Comparison of ENCODE assay signal across 1 cellular context in genomic region chr17:72726936-72727335, GRCh38.
TF ChIP-seq lines count a peak whose summit lies in the region.

No MANE protein-coding gene starts in this region.

TF ChIP-seq in GM12878, 131 proteins besides CTCF, POLR2A, EP300 and RAD21 (continued from another document and continues in another):
- TF ChIP-seq ZNF687 (IDR thresholded peaks at IDR 0.05) (no peak; the same call in 1 of the 2 replicates), SRF (IDR thresholded peaks at IDR 0.05; ENCODE audit: low read depth in 2 of 2, low read length in 2 of 2) (no peak), CBX3 (IDR thresholded peaks at IDR 0.05; ENCODE audit: borderline replicate concordance, low read depth) (no peak), NFYA (IDR thresholded peaks at IDR 0.05; ENCODE audit: borderline replicate concordance, low read depth, low read length) (no peak), CBX5 (IDR thresholded peaks at IDR 0.05; ENCODE audit: low read depth) (no peak), IRF5 (IDR thresholded peaks at IDR 0.05; ENCODE audit: borderline replicate concordance) (no peak), YY1 (IDR thresholded peaks at IDR 0.05; ENCODE audit: low read depth, low read length) (peak; percentile 16; the same call in 1 of the 2 replicates), SMC3 (IDR thresholded peaks at IDR 0.05; ENCODE audit: borderline replicate concordance, low read length) (peak; percentile 24; the same call in 1 of the 2 replicates), FOXM1 (IDR thresholded peaks at IDR 0.05; ENCODE audit: low read depth, low read length) (no peak; the same call in 1 of the 2 replicates), REST (IDR thresholded peaks at IDR 0.05; ENCODE audit: low read depth, low read length) (no peak), SPI1 (IDR thresholded peaks at IDR 0.05; ENCODE audit: borderline replicate concordance, insufficient read depth, low read depth, low read length) (peak; percentile 96), ZNF207 (IDR thresholded peaks at IDR 0.05; ENCODE audit: borderline replicate concordance) (no peak), ZSCAN29 (IDR thresholded peaks at IDR 0.05) (no peak), ZZZ3 (IDR thresholded peaks at IDR 0.05; ENCODE audit: control insufficient read depth, insufficient read length, low read depth) (no peak), CHD2 (IDR thresholded peaks at IDR 0.05; ENCODE audit: borderline replicate concordance, low read depth, low read length) (no peak), SREBF1 (IDR thresholded peaks at IDR 0.05; ENCODE audit: low read length) (no peak), LARP7 (IDR thresholded peaks at IDR 0.05) (no peak), ZNF384 (IDR thresholded peaks at IDR 0.05; ENCODE audit: borderline replicate concordance, low read depth, low read length) (no peak), NRF1 (conservative IDR thresholded peaks at IDR 0.05; ENCODE audit: low read depth, low read length) (no peak), IKZF1 (conservative IDR thresholded peaks at IDR 0.05) (peak; percentile 46), TAF1 (IDR thresholded peaks at IDR 0.05; ENCODE audit: borderline replicate concordance, low read depth, low read length) (no peak), E2F8 (IDR thresholded peaks at IDR 0.05; ENCODE audit: low read depth, partially characterized antibody) (no peak), HDAC6 (IDR thresholded peaks at IDR 0.05; ENCODE audit: unreplicated experiment) (no peak), DPF2 (IDR thresholded peaks at IDR 0.05) (peak; percentile 42), MEF2A (IDR thresholded peaks at IDR 0.05; ENCODE audit: insufficient read depth, low read depth, low read length) (no peak), ATF2 (IDR thresholded peaks at IDR 0.05; ENCODE audit: low read length) (no peak), JUNB (IDR thresholded peaks at IDR 0.05) (0 out of 2 replicates have a peak, but pooled peaks have one; percentile 21), FOS (IDR thresholded peaks at IDR 0.05; ENCODE audit: borderline replicate concordance, extremely low read depth, insufficient read length) (no peak), NFXL1 (IDR thresholded peaks at IDR 0.05; ENCODE audit: borderline replicate concordance) (no peak), SMAD5 (IDR thresholded peaks at IDR 0.05; ENCODE audit: low read depth) (no peak), STAT1 (conservative IDR thresholded peaks at IDR 0.05) (no peak), TCF12 (IDR thresholded peaks at IDR 0.05; ENCODE audit: low read depth, low read length) (0 out of 2 replicates have a peak, but pooled peaks have one; percentile 33), CREB1 (IDR thresholded peaks at IDR 0.05; ENCODE audit: low read depth) (peak; percentile 60; the same call in 1 of the 2 replicates), RBBP5 (conservative IDR thresholded peaks at IDR 0.05) (no peak), BHLHE40 (IDR thresholded peaks at IDR 0.05; ENCODE audit: borderline replicate concordance in 1 of 2, low read depth in 2 of 2, low read length in 1 of 2) (peak; percentile 73 to 82), RB1 (IDR thresholded peaks at IDR 0.05; ENCODE audit: borderline replicate concordance) (no peak), ZBED1 (IDR thresholded peaks at IDR 0.05; ENCODE audit: borderline replicate concordance) (no peak), BCLAF1 (IDR thresholded peaks at IDR 0.05) (no peak), JUND (IDR thresholded peaks at IDR 0.05; ENCODE audit: low read depth, low read length) (no peak)
- TF ChIP-seq, protein P1, sequence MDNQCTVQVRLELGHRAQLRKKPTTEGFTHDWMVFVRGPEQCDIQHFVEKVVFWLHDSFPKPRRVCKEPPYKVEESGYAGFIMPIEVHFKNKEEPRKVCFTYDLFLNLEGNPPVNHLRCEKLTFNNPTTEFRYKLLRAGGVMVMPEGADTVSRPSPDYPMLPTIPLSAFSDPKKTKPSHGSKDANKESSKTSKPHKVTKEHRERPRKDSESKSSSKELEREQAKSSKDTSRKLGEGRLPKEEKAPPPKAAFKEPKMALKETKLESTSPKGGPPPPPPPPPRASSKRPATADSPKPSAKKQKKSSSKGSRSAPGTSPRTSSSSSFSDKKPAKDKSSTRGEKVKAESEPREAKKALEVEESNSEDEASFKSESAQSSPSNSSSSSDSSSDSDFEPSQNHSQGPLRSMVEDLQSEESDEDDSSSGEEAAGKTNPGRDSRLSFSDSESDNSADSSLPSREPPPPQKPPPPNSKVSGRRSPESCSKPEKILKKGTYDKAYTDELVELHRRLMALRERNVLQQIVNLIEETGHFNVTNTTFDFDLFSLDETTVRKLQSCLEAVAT (IDR thresholded peaks at IDR 0.05): no peak
- TF ChIP-seq, protein P2, sequence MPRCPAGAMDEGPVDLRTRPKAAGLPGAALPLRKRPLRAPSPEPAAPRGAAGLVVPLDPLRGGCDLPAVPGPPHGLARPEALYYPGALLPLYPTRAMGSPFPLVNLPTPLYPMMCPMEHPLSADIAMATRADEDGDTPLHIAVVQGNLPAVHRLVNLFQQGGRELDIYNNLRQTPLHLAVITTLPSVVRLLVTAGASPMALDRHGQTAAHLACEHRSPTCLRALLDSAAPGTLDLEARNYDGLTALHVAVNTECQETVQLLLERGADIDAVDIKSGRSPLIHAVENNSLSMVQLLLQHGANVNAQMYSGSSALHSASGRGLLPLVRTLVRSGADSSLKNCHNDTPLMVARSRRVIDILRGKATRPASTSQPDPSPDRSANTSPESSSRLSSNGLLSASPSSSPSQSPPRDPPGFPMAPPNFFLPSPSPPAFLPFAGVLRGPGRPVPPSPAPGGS (IDR thresholded peaks at IDR 0.05; ENCODE audit: borderline replicate concordance, insufficient read depth, low read depth, low read length, poor library complexity, severe bottlenecking): no peak
- TF ChIP-seq, protein P3, sequence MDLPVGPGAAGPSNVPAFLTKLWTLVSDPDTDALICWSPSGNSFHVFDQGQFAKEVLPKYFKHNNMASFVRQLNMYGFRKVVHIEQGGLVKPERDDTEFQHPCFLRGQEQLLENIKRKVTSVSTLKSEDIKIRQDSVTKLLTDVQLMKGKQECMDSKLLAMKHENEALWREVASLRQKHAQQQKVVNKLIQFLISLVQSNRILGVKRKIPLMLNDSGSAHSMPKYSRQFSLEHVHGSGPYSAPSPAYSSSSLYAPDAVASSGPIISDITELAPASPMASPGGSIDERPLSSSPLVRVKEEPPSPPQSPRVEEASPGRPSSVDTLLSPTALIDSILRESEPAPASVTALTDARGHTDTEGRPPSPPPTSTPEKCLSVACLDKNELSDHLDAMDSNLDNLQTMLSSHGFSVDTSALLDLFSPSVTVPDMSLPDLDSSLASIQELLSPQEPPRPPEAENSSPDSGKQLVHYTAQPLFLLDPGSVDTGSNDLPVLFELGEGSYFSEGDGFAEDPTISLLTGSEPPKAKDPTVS (IDR thresholded peaks at IDR 0.05; ENCODE audit: low read depth, low read length): no peak
